8 cellular contexts compared by ENCODE assay signal in the genomic region with DNA sequence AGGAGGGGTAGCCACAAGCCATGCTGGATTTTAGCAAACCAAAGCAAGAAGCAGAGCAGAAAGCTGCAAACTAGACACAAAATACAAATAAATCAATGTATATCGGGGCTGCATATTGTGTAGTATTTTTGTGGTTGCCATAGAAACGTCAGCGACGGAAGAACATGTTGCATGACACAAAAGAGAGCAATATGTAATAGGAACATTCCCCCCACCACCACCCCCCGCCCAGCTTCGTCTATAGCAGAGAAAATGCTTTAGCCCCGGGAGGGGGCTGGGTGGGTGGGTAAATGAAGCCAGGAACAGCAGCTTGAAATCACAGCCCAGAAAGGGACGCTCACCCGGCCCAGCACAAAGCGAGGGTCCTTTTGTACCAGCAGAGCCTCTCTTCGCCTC. TPM values are rescaled to one million over a fixed set of nuclear protein-coding genes. Genes with fewer than 3 reads are reported as not detected.
DNase-seq lines count a peak whose midpoint lies in the region; ATAC-seq and TF ChIP-seq lines count a peak whose summit lies in the region.
"Had no signal": no experiment of that assay in that cellular context is flagged by ENCODE, and none has a peak within 500 bp of the region (broad histone marks: within the 10 kb centered on the region; RNA-seq: fewer than 3 reads in every experiment).

No MANE protein-coding gene starts in this region.

- WGBS in thyroid gland, 2 donors, result 0 to 3% methylated on average over 11 of the region's 11 CpGs

- TF ChIP-seq CTCF in mucosa of descending colon (IDR thresholded peaks at IDR 0.05) (no peak), thyroid gland (IDR thresholded peaks at IDR 0.05) (no peak)

- no peak for TF ChIP-seq POLR2A in thyroid gland (IDR thresholded peaks at IDR 0.05)

- peak overlapping the region; percentile 79 for H3K4me3 ChIP-seq in HUES6 (ENCODE audit: low read depth, low read length)
- H3K4me3 ChIP-seq in mucosa of descending colon, result peak overlapping the region; percentile 6
- peak overlapping the region in 2 of 3 donors; percentile 34 to 44 for H3K4me3 ChIP-seq in thyroid gland (replicated peaks in 1 of 3)

- H3K4me1 ChIP-seq in HUES6 (ENCODE audit: control insufficient read depth, insufficient read depth, low read length) (peaks cover 35% of the 10 kb centered on the region), mucosa of descending colon (ENCODE audit: low read depth) (peaks cover 4% of the 10 kb centered on the region), thyroid gland (peaks cover 0 to 8% of the 10 kb centered on the region in 2 donors)

- H3K27me3 ChIP-seq in HUES6 (ENCODE audit: control insufficient read depth, insufficient read depth, low read length), result no peaks in the 10 kb centered on the region
- no peaks in the 10 kb centered on the region for H3K27me3 ChIP-seq in thyroid gland
- H3K27me3 ChIP-seq: adrenal gland had no signal

- peak; percentile 12 for ATAC-seq in mucosa of descending colon
- no peak for ATAC-seq in HG02938 (IDR thresholded peaks at IDR 0.05; ENCODE audit: unreplicated experiment)

- intact Hi-C loops in mucosa of descending colon (cut with DNase I, micrococcal nuclease), result no loop called here
- intact Hi-C loops in thyroid gland (cut with DNase I), result no loop called here

- H3K9me3 ChIP-seq in HUES6 (ENCODE audit: control insufficient read depth, insufficient read depth, low read depth, low read length) (no peaks in the 10 kb centered on the region), mucosa of descending colon (no peaks in the 10 kb centered on the region), thyroid gland (no peaks in the 10 kb centered on the region)
- H3K9me3 ChIP-seq: adrenal gland had no signal

- no peaks in the 10 kb centered on the region; the same call in 1 of the 2 replicates for H3K36me3 ChIP-seq in HUES6 (ENCODE audit: control insufficient read depth, insufficient read depth, low read length)
- H3K36me3 ChIP-seq in mucosa of descending colon (ENCODE audit: low read depth), result no peaks in the 10 kb centered on the region
- no peaks in the 10 kb centered on the region for H3K36me3 ChIP-seq in thyroid gland
- H3K36me3 ChIP-seq: adrenal gland had no signal

- H3K27ac ChIP-seq in HUES6 (ENCODE audit: low read depth, low read length) (peak overlapping the region; percentile 62), thyroid gland (peak overlapping the region in 2 of 3 donors; percentile 63 to 76)

- DNase-seq in GM19238 (ENCODE audit: insufficient read length, low spot score) (peak; percentile 14), ecto neural progenitor cell (ENCODE audit: low spot score) (peak; percentile 72), mucosa of descending colon (peak in 1 of 3 donors; percentile 13), thyroid gland (no peak)
- peak; percentile 16 for DNase-seq in activated CD4-positive, alpha-beta T cell treated with anti-CD3 and anti-CD28 coated beads for 1 hour

- peak overlapping the region; percentile 92 for H3K9ac ChIP-seq in HUES6 (ENCODE audit: low read length)

RNA-seq across cellular contexts. Expression of a gene that starts 0.5 kb away (rescaled TPM):
- total RNA-seq in mucosa of descending colon (10 to 100 TPM in 1 of 3 donors, 1 to 10 TPM in 2; 6.5 to 12.3 (median 7.3) TPM), thyroid gland (10 to 100 TPM in 1 of 4 donors, 1 to 10 TPM in 3; 6.1 to 12.8 (median 6.9) TPM)

Comparison
In these comparisons a context has a peak if more than half of its experiments do, and no peak if none do; other contexts are left out.
1. DNase-seq: peak in GM19238 (single experiment), activated CD4-positive, alpha-beta T cell treated with anti-CD3 and anti-CD28 coated beads for 1 hour (single experiment) and ecto neural progenitor cell (single experiment); none in thyroid gland (0 of 2).
2. H3K4me3 ChIP-seq: peak in every context shown above with its lines; median percentile 79 in HUES6; 39 in thyroid gland; 6 in mucosa of descending colon.